ENCODE assay signal across 1 cellular context in the genomic region with DNA sequence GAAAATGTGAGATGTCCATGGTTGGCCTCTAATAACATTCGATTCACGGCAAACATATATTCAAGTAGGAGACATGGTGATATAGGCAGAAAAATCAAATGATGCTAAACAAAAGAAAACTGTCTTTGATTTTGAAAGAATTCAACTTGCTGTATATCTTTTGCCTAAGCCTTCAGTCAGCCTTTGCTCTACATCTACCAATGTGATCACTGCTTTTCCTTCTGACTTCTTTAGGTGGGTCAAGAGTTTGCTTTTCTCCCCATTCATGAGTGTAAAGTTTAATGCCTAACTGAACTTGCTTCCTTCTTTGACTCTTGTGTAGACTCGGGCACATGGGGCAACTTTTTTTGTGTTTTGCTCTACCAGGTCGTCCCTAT.
TF ChIP-seq lines count a peak whose summit lies in the region.

No MANE protein-coding gene starts in this region.

TF ChIP-seq in H1, 55 proteins besides CTCF, POLR2A, EP300 and RAD21:
- TF ChIP-seq CHD2 (IDR thresholded peaks at IDR 0.05; ENCODE audit: low read length) (no peak), BCL11A (IDR thresholded peaks at IDR 0.05; ENCODE audit: low read depth in 2 of 2, low read length in 2 of 2) (no peak), MAFK (IDR thresholded peaks at IDR 0.05; ENCODE audit: low read depth, low read length) (no peak), SRF (IDR thresholded peaks at IDR 0.05; ENCODE audit: low read depth, low read length) (no peak), KDM1A (IDR thresholded peaks at IDR 0.05; ENCODE audit: borderline replicate concordance, low read length) (no peak), GTF2F1 (IDR thresholded peaks at IDR 0.05; ENCODE audit: borderline replicate concordance, low read depth, low read length) (no peak), BACH1 (IDR thresholded peaks at IDR 0.05; ENCODE audit: low read length) (no peak), RXRA (IDR thresholded peaks at IDR 0.05; ENCODE audit: insufficient read depth, low read depth, low read length) (no peak), PHF8 (conservative IDR thresholded peaks at IDR 0.05; ENCODE audit: low read depth, low read length) (no peak), CHD1 (IDR thresholded peaks at IDR 0.05; ENCODE audit: low read depth, low read length) (no peak), CREB1 (IDR thresholded peaks at IDR 0.05) (no peak), TEAD4 (IDR thresholded peaks at IDR 0.05; ENCODE audit: low read depth, low read length) (no peak), RFX5 (IDR thresholded peaks at IDR 0.05; ENCODE audit: borderline replicate concordance, low read depth, low read length) (no peak), TCF12 (IDR thresholded peaks at IDR 0.05; ENCODE audit: low read depth, low read length) (no peak), CEBPB (IDR thresholded peaks at IDR 0.05; ENCODE audit: low read depth, low read length) (no peak)
- TF ChIP-seq, protein P1, sequence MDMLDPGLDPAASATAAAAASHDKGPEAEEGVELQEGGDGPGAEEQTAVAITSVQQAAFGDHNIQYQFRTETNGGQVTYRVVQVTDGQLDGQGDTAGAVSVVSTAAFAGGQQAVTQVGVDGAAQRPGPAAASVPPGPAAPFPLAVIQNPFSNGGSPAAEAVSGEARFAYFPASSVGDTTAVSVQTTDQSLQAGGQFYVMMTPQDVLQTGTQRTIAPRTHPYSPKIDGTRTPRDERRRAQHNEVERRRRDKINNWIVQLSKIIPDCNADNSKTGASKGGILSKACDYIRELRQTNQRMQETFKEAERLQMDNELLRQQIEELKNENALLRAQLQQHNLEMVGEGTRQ (IDR thresholded peaks at IDR 0.05; ENCODE audit: low read length) = no peak
- TF ChIP-seq, protein P2, sequence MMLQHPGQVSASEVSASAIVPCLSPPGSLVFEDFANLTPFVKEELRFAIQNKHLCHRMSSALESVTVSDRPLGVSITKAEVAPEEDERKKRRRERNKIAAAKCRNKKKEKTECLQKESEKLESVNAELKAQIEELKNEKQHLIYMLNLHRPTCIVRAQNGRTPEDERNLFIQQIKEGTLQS (IDR thresholded peaks at IDR 0.05; ENCODE audit: insufficient read depth, low read depth, low read length) = no peak
